Comparison of ENCODE assay signal across 23 cellular contexts in genomic region chr7:132392713-132393112, GRCh38.
"Had no signal": no experiment of that assay in that cellular context is flagged by ENCODE, and none has a peak within 500 bp of the region (broad histone marks: within the 10 kb centered on the region; RNA-seq: fewer than 3 reads in every experiment).

No MANE protein-coding gene starts in this region.

- H3K27ac ChIP-seq: body of pancreas, cardiac muscle cell, neural progenitor cell, upper lobe of right lung had no signal

- H3K4me3 ChIP-seq: body of pancreas, cardiac muscle cell, left ventricle myocardium inferior, neural progenitor cell, sigmoid colon, smooth muscle cell, upper lobe of right lung had no signal

- H2AFZ ChIP-seq: neural progenitor cell had no signal

- H3K4me1 ChIP-seq: neural progenitor cell had no signal

- DNase-seq: activated CD4-positive, alpha-beta T cell treated with anti-CD3 and anti-CD28 coated beads, Interleukin-2, amount 10 ng/mL, durations not matched to agents 24 days and 14 days; activated CD8-positive, alpha-beta T cell treated with anti-CD3 and anti-CD28 coated beads for 36 hours; activated gamma-delta T cell treated with Interleukin-2 at 50 U/mL for 16 hours; anterior cingulate cortex; body of pancreas; dermis blood vessel endothelial cell; effector CD8-positive, alpha-beta T cell; erythroblast; foreskin melanocyte; hippocampal formation; kidney glomerular epithelial cell; left ventricle myocardium inferior; naive thymus-derived CD8-positive, alpha-beta T cell; retina; sigmoid colon; stimulated activated CD4-positive, alpha-beta T cell treated with anti-CD3 and anti-CD28 coated beads, Interleukin-2, amount 100 ng/mL, for 48 hours; stimulated activated CD8-positive, alpha-beta memory T cell treated with anti-CD3 and anti-CD28 coated beads, Interleukin-4, amount 100 ng/mL, for 48 hours; stimulated activated naive CD4-positive, alpha-beta T cell treated with Interleukin-2 at 50 U/mL for 16 hours; T1000; upper lobe of right lung had no signal

- H3K27me3 ChIP-seq: body of pancreas, cardiac muscle cell, sigmoid colon, upper lobe of right lung had no signal

- H3K9ac ChIP-seq: neural progenitor cell had no signal

- H3K4me2 ChIP-seq: neural progenitor cell, smooth muscle cell had no signal

- H3K9me3 ChIP-seq: body of pancreas, left ventricle myocardium inferior, sigmoid colon, upper lobe of right lung had no signal

- H3K36me3 ChIP-seq: cardiac muscle cell, left ventricle myocardium inferior, neural progenitor cell, sigmoid colon, upper lobe of right lung had no signal
